In the genomic region with DNA sequence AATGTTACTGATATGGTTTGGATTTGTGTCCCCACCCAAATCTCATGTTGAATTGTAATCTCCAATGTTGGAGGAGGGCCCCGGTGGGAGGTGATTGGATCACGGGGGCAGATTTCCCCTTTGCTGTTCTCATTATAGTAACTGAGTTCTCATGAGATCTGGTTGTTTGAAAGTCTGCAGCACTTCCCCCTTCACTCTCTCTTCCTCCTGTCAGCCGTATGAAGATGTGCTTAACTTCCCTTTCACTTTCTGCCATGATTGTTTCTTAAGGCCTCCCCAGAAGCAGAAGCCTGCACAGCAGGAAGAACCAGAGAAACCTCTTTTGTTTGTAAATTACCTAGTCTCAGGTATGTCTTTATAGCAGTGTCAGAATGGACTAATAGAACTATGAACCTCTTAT, we compare ENCODE assay signal across 8 cellular contexts. TPM values are rescaled to one million over a fixed set of nuclear protein-coding genes. Genes with fewer than 3 reads are reported as not detected.
DNase-seq lines count a peak whose midpoint lies in the region; ATAC-seq and TF ChIP-seq lines count a peak whose summit lies in the region.

No MANE protein-coding gene starts in this region.

- no peaks in the 10 kb centered on the region for H3K27me3 Mint-ChIP-seq in CD14-positive monocyte (ENCODE audit: low read depth in 3 of 3)
- H3K27me3 Mint-ChIP-seq in activated T-helper 1 cell treated with anti-CD3 and anti-CD28 coated beads, Interleukin-12 subunit alpha, Interleukin-12 subunit beta, Interleukin-2, Interleukin-4 antibody, amounts not matched to agents 30 ng/mL and 10 ng/mL and 1 ng/mL, durations not matched to agents 14 hours and 24 hours and 36 hours (ENCODE audit: insufficient read depth): no peaks in the 10 kb centered on the region

- H3K36me3 Mint-ChIP-seq in CD14-positive monocyte: peaks cover 8 to 21% of the 10 kb centered on the region in 2 donors
- peaks cover 16% of the 10 kb centered on the region for H3K36me3 Mint-ChIP-seq in activated T-helper 1 cell treated with anti-CD3 and anti-CD28 coated beads, Interleukin-12 subunit alpha, Interleukin-12 subunit beta, Interleukin-2, Interleukin-4 antibody, amounts not matched to agents 30 ng/mL and 10 ng/mL and 1 ng/mL, durations not matched to agents 14 hours and 24 hours and 36 hours (ENCODE audit: low read depth)

- H3K4me1 Mint-ChIP-seq in CD14-positive monocyte: peaks cover 20% of the 10 kb centered on the region
- peaks cover 30% of the 10 kb centered on the region for H3K4me1 Mint-ChIP-seq in activated T-helper 1 cell treated with anti-CD3 and anti-CD28 coated beads, Interleukin-12 subunit alpha, Interleukin-12 subunit beta, Interleukin-2, Interleukin-4 antibody, amounts not matched to agents 30 ng/mL and 10 ng/mL and 1 ng/mL, durations not matched to agents 14 hours and 24 hours and 36 hours (ENCODE audit: low read depth)

- peak; percentile 46 for DNase-seq in CD14-positive monocyte (ENCODE audit: low spot score)
- DNase-seq in activated T-helper 1 cell treated with anti-CD3 and anti-CD28 coated beads, Interleukin-12 subunit alpha, Interleukin-12 subunit beta, Interleukin-2, Interleukin-4 antibody, amounts not matched to agents 30 ng/mL and 10 ng/mL and 1 ng/mL, durations not matched to agents 14 hours and 24 hours and 36 hours (ENCODE audit: low spot score): no peak
- DNase-seq in NCI-H2227 (lab: John Stamatoyannopoulos, UW; ENCODE audit: unreplicated experiment): no peak
- no peak for DNase-seq in osteoblast (ENCODE audit: insufficient read length, low spot score, missing footprints)
- no peak for DNase-seq in NK-92 treated with Interleukin-12 subunit alpha and Interleukin-12 subunit beta, amount 100 ng/mL, for 24 hours (lab: John Stamatoyannopoulos, UW)

- ATAC-seq in GM19043 (IDR thresholded peaks at IDR 0.05; ENCODE audit: low read depth, unreplicated experiment) (peak; percentile 84), HG03135 (IDR thresholded peaks at IDR 0.05; ENCODE audit: unreplicated experiment) (peak; percentile 84), SK-N-SH treated with all-trans-retinoic acid at 6 μM for 48 hours (no peak)

- H3K27me3 ChIP-seq in osteoblast (ENCODE audit: insufficient read depth, low read length): no peaks in the 10 kb centered on the region

- TF ChIP-seq CTCF in CD14-positive monocyte (IDR thresholded peaks at IDR 0.05) (no peak), osteoblast (IDR thresholded peaks at IDR 0.05; ENCODE audit: extremely low read depth, low read depth, low read length) (no peak)

- H3K4me3 ChIP-seq in osteoblast (ENCODE audit: insufficient read depth, low read length): no peak overlapping the region

- H3K4me3 Mint-ChIP-seq in CD14-positive monocyte: peak overlapping the region; percentile 48 to 63
- H3K4me3 Mint-ChIP-seq in activated T-helper 1 cell treated with anti-CD3 and anti-CD28 coated beads, Interleukin-12 subunit alpha, Interleukin-12 subunit beta, Interleukin-2, Interleukin-4 antibody, amounts not matched to agents 30 ng/mL and 10 ng/mL and 1 ng/mL, durations not matched to agents 14 hours and 24 hours and 36 hours: no peak overlapping the region

- peak overlapping the region; percentile 76 to 94 (median 85) for H3K27ac Mint-ChIP-seq in CD14-positive monocyte
- H3K27ac Mint-ChIP-seq in activated T-helper 1 cell treated with anti-CD3 and anti-CD28 coated beads, Interleukin-12 subunit alpha, Interleukin-12 subunit beta, Interleukin-2, Interleukin-4 antibody, amounts not matched to agents 30 ng/mL and 10 ng/mL and 1 ng/mL, durations not matched to agents 14 hours and 24 hours and 36 hours: peak overlapping the region; percentile 45

- H3K9me3 Mint-ChIP-seq in CD14-positive monocyte: peaks cover 13 to 22% (median 14%) of the 10 kb centered on the region in 7 donors
- peaks cover 12% of the 10 kb centered on the region for H3K9me3 Mint-ChIP-seq in activated T-helper 1 cell treated with anti-CD3 and anti-CD28 coated beads, Interleukin-12 subunit alpha, Interleukin-12 subunit beta, Interleukin-2, Interleukin-4 antibody, amounts not matched to agents 30 ng/mL and 10 ng/mL and 1 ng/mL, durations not matched to agents 14 hours and 24 hours and 36 hours

- no peak overlapping the region for H2AFZ ChIP-seq in osteoblast (ENCODE audit: low read length)

- H3K36me3 ChIP-seq in osteoblast (ENCODE audit: insufficient read depth, low read length): no peaks in the 10 kb centered on the region

- peaks cover 88% of the 10 kb centered on the region for H3K79me2 ChIP-seq in osteoblast (ENCODE audit: insufficient read depth, low read length)

- H3K27ac ChIP-seq in osteoblast (ENCODE audit: low read depth, low read length): no peak overlapping the region

- no peaks in the 10 kb centered on the region for H3K9me3 ChIP-seq in osteoblast (ENCODE audit: low read depth, low read length)

- intact Hi-C loops in CD14-positive monocyte (cut with micrococcal nuclease): loop anchor here in 1 of 2 donors (10.0 kb wide), 1 partner anchor 62 kb away; no protein-coding TSS in a partner anchor
- intact Hi-C loops in activated T-helper 1 cell treated with anti-CD3 and anti-CD28 coated beads, Interleukin-12 subunit alpha, Interleukin-12 subunit beta, Interleukin-2, Interleukin-4 antibody, amounts not matched to agents 30 ng/mL and 10 ng/mL and 1 ng/mL, durations not matched to agents 14 hours and 24 hours and 36 hours (cut with micrococcal nuclease): no loop called here

- peaks cover 27% of the 10 kb centered on the region for H4K20me1 ChIP-seq in osteoblast (ENCODE audit: insufficient read depth, low read length)

- H3K4me2 ChIP-seq in osteoblast (ENCODE audit: insufficient read depth, low read length): no peak overlapping the region

- peaks cover 3% of the 10 kb centered on the region for H3K4me1 ChIP-seq in osteoblast (ENCODE audit: insufficient read depth, low read length)

TF ChIP-seq in SK-N-SH treated with all-trans-retinoic acid at 6 μM for 48 hours, 23 proteins besides CTCF, POLR2A, EP300 and RAD21:
- TF ChIP-seq, protein P1, sequence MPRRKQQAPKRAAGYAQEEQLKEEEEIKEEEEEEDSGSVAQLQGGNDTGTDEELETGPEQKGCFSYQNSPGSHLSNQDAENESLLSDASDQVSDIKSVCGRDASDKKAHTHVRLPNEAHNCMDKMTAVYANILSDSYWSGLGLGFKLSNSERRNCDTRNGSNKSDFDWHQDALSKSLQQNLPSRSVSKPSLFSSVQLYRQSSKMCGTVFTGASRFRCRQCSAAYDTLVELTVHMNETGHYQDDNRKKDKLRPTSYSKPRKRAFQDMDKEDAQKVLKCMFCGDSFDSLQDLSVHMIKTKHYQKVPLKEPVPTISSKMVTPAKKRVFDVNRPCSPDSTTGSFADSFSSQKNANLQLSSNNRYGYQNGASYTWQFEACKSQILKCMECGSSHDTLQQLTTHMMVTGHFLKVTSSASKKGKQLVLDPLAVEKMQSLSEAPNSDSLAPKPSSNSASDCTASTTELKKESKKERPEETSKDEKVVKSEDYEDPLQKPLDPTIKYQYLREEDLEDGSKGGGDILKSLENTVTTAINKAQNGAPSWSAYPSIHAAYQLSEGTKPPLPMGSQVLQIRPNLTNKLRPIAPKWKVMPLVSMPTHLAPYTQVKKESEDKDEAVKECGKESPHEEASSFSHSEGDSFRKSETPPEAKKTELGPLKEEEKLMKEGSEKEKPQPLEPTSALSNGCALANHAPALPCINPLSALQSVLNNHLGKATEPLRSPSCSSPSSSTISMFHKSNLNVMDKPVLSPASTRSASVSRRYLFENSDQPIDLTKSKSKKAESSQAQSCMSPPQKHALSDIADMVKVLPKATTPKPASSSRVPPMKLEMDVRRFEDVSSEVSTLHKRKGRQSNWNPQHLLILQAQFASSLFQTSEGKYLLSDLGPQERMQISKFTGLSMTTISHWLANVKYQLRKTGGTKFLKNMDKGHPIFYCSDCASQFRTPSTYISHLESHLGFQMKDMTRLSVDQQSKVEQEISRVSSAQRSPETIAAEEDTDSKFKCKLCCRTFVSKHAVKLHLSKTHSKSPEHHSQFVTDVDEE (CRISPR knock-in tag; IDR thresholded peaks at IDR 0.05): no peak
- TF ChIP-seq ZNF70 (CRISPR knock-in tag; IDR thresholded peaks at IDR 0.05): no peak
- TF ChIP-seq ESRRG (CRISPR knock-in tag; IDR thresholded peaks at IDR 0.05): no peak
- TF ChIP-seq, protein P2, sequence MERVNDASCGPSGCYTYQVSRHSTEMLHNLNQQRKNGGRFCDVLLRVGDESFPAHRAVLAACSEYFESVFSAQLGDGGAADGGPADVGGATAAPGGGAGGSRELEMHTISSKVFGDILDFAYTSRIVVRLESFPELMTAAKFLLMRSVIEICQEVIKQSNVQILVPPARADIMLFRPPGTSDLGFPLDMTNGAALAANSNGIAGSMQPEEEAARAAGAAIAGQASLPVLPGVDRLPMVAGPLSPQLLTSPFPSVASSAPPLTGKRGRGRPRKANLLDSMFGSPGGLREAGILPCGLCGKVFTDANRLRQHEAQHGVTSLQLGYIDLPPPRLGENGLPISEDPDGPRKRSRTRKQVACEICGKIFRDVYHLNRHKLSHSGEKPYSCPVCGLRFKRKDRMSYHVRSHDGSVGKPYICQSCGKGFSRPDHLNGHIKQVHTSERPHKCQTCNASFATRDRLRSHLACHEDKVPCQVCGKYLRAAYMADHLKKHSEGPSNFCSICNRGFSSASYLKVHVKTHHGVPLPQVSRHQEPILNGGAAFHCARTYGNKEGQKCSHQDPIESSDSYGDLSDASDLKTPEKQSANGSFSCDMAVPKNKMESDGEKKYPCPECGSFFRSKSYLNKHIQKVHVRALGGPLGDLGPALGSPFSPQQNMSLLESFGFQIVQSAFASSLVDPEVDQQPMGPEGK (CRISPR knock-in tag; IDR thresholded peaks at IDR 0.05; ENCODE audit: borderline replicate concordance): no peak
- no peak for TF ChIP-seq CSDC2 (CRISPR knock-in tag; IDR thresholded peaks at IDR 0.05)
- no peak for TF ChIP-seq RARB (CRISPR knock-in tag; IDR thresholded peaks at IDR 0.05)
- TF ChIP-seq, protein P3, sequence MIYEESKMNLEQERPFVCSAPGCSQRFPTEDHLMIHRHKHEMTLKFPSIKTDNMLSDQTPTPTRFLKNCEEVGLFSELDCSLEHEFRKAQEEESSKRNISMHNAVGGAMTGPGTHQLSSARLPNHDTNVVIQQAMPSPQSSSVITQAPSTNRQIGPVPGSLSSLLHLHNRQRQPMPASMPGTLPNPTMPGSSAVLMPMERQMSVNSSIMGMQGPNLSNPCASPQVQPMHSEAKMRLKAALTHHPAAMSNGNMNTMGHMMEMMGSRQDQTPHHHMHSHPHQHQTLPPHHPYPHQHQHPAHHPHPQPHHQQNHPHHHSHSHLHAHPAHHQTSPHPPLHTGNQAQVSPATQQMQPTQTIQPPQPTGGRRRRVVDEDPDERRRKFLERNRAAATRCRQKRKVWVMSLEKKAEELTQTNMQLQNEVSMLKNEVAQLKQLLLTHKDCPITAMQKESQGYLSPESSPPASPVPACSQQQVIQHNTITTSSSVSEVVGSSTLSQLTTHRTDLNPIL (CRISPR knock-in tag; IDR thresholded peaks at IDR 0.05; ENCODE audit: low read depth): no peak
TF ChIP-seq in SK-N-SH treated with all-trans-retinoic acid at 6 μM for 48 hours: peak in this region for 0.

RNA-seq across cellular contexts. Expression of a gene that starts 28.4 kb away (rescaled TPM):
- polyA plus RNA-seq in CD14-positive monocyte: 10 to 100 TPM; 11.8 to 16.5 TPM
- total RNA-seq in activated T-helper 1 cell treated with anti-CD3 and anti-CD28 coated beads, Interleukin-12 subunit alpha, Interleukin-12 subunit beta, Interleukin-2, Interleukin-4 antibody, amounts not matched to agents 30 ng/mL and 10 ng/mL and 1 ng/mL, durations not matched to agents 14 hours and 24 hours and 36 hours: 39.2 and 41.7 TPM in 2 replicates
- 43.1 and 48.6 TPM in 2 replicates for total RNA-seq in osteoblast
